ENCODE assay signal across 8 cellular contexts in genomic region chr16:57265850-57266530, GRCh38. TPM values are rescaled to one million over a fixed set of nuclear protein-coding genes. Genes with fewer than 3 reads are reported as not detected.
DNase-seq lines count a peak whose midpoint lies in the region; ATAC-seq and TF ChIP-seq lines count a peak whose summit lies in the region.

No MANE protein-coding gene starts in this region.

- TF ChIP-seq POLR2A in HCT116 (IDR thresholded peaks at IDR 0.05; ENCODE audit: borderline replicate concordance, extremely low read depth, insufficient read depth, insufficient read length): no peak
- TF ChIP-seq POLR2A in heart left ventricle (IDR thresholded peaks at IDR 0.05): no peak

- H3K9ac ChIP-seq in HCT116 (ENCODE audit: low read length): no peak overlapping the region

- H4K20me1 ChIP-seq in HCT116 (ENCODE audit: insufficient read depth): no peaks in the 10 kb centered on the region

- no peaks in the 10 kb centered on the region for H3K27me3 ChIP-seq in HCT116 (ENCODE audit: insufficient read depth, low read length)
- no peaks in the 10 kb centered on the region for H3K27me3 ChIP-seq in heart left ventricle

- no peaks in the 10 kb centered on the region for H3K9me3 Mint-ChIP-seq in activated CD4-positive, alpha-beta memory T cell treated with anti-CD3 and anti-CD28 coated beads, Interleukin-2, amount 10 ng/mL, durations not matched to agents 7 days and 5 days
- no peaks in the 10 kb centered on the region for H3K9me3 Mint-ChIP-seq in WTC11

- peak; percentile 57; the same call in 1 of the 2 replicates for ATAC-seq in HCT116
- ATAC-seq in heart left ventricle: peak; percentile 82 to 87 (median 84)
- no peak for ATAC-seq in GM19351 (IDR thresholded peaks at IDR 0.05; ENCODE audit: unreplicated experiment)
- no peak; the same call in 1 of the 2 replicates for ATAC-seq in WTC11

- H3K4me1 Mint-ChIP-seq in activated CD4-positive, alpha-beta memory T cell treated with anti-CD3 and anti-CD28 coated beads, Interleukin-2, amount 10 ng/mL, durations not matched to agents 7 days and 5 days: peaks cover 25% of the 10 kb centered on the region
- peaks cover 8% of the 10 kb centered on the region for H3K4me1 Mint-ChIP-seq in WTC11

- intact Hi-C loops in HCT116 (cut with micrococcal nuclease): no loop called here
- intact Hi-C loops in heart left ventricle (cut with DNase I): no loop called here

- DNase-seq in HCT116 (ENCODE audit: low read depth, low spot score): no peak
- no peak for DNase-seq in activated CD4-positive, alpha-beta memory T cell treated with anti-CD3 and anti-CD28 coated beads, Interleukin-2, amount 10 ng/mL, durations not matched to agents 7 days and 5 days
- peak; percentile 73 to 87 (median 79) for DNase-seq in heart left ventricle
- DNase-seq in retina: peak; percentile 39
- DNase-seq in NCI-H1105 treated with DMSO at 0.1 percent for 48 hours (lab: John Stamatoyannopoulos, UW): no peak
- no peak for DNase-seq in HT-29 (ENCODE audit: low spot score)
- DNase-seq in WTC11 (ENCODE audit: low spot score): no peak

- TF ChIP-seq RAD21 in HCT116 (IDR thresholded peaks at IDR 0.05; ENCODE audit: low read depth): no peak

- H3K27ac Mint-ChIP-seq in activated CD4-positive, alpha-beta memory T cell treated with anti-CD3 and anti-CD28 coated beads, Interleukin-2, amount 10 ng/mL, durations not matched to agents 7 days and 5 days: peak overlapping the region; percentile 0
- H3K27ac Mint-ChIP-seq in WTC11: no peak overlapping the region

- H3K9me2 ChIP-seq in HCT116 (ENCODE audit: insufficient read depth): no peaks in the 10 kb centered on the region

- RAD21 ChIA-PET in HCT116 (lab: Charles Lee; ENCODE audit: low non-redundant PET in 1 of 2, low total read pairs in 2 of 2, uncharacterized antibody in 2 of 2, unreplicated experiment in 2 of 2): no interaction called here

- no peak overlapping the region for H3K4me3 Mint-ChIP-seq in activated CD4-positive, alpha-beta memory T cell treated with anti-CD3 and anti-CD28 coated beads, Interleukin-2, amount 10 ng/mL, durations not matched to agents 7 days and 5 days
- H3K4me3 Mint-ChIP-seq in WTC11: no peak overlapping the region

- no peaks in the 10 kb centered on the region for H3K36me3 Mint-ChIP-seq in activated CD4-positive, alpha-beta memory T cell treated with anti-CD3 and anti-CD28 coated beads, Interleukin-2, amount 10 ng/mL, durations not matched to agents 7 days and 5 days (ENCODE audit: low read depth)
- H3K36me3 Mint-ChIP-seq in WTC11: no peaks in the 10 kb centered on the region

- H3K4me3 ChIP-seq in HCT116 (replicated peaks in 1 of 2; ENCODE audit: low read depth in 1 of 2, low read length in 2 of 2): no peak overlapping the region
- peak overlapping the region in 3 of 12 donors; percentile 3 to 15 (median 10) for H3K4me3 ChIP-seq in heart left ventricle

- H3K79me2 ChIP-seq in HCT116 (ENCODE audit: insufficient read depth, low read length): no peaks in the 10 kb centered on the region

- H3K36me3 ChIP-seq in HCT116 (ENCODE audit: control insufficient read depth in 1 of 2, insufficient read depth in 2 of 2, low read length in 2 of 2): no peaks in the 10 kb centered on the region
- no peaks in the 10 kb centered on the region for H3K36me3 ChIP-seq in heart left ventricle

- H2AFZ ChIP-seq in HCT116 (ENCODE audit: low read depth, low read length, poor library complexity, severe bottlenecking): no peak overlapping the region

- H3K9me3 ChIP-seq in HCT116 (ENCODE audit: control insufficient read depth in 1 of 2, insufficient read depth in 1 of 2, low read depth in 1 of 2, low read length in 2 of 2): no peaks in the 10 kb centered on the region
- H3K9me3 ChIP-seq in heart left ventricle: no peaks in the 10 kb centered on the region

- no TSS peak for BruUV-seq in HCT116 (replicated peaks; lab: Mats Ljungman, UMichigan)

- TF ChIP-seq CTCF in HCT116 (IDR thresholded peaks at IDR 0.05 in 2 of 3, conservative IDR thresholded peaks at IDR 0.05 in 1 of 3; ENCODE audit: borderline replicate concordance in 1 of 3, insufficient read depth in 1 of 3, low read depth in 2 of 3, low read length in 2 of 3): no peak
- TF ChIP-seq CTCF in heart left ventricle (IDR thresholded peaks at IDR 0.05): no peak
- no peak for TF ChIP-seq CTCF in WTC11 (IDR thresholded peaks at IDR 0.05)

- H3K4me2 ChIP-seq in HCT116 (ENCODE audit: low read length): no peak overlapping the region

- POLR2A ChIA-PET in HCT116 (lab: Charles Lee) (no interaction called here), WTC11 (lab: Charles Lee) (interaction anchor here (0.6 kb wide), 1 partner anchor 125 kb away, joined by 6 read pairs; no protein-coding TSS in a partner anchor)
- POLR2A ChIA-PET in activated CD4-positive, alpha-beta memory T cell treated with anti-CD3 and anti-CD28 coated beads, Interleukin-2, amount 10 ng/mL, durations not matched to agents 7 days and 5 days (lab: Charles Lee): interaction anchor here (1.3 kb wide), 1 partner anchor 20 kb away, joined by 5 read pairs; the partner anchor contains the start of gene ARL2BP

- no peaks in the 10 kb centered on the region for H3K27me3 Mint-ChIP-seq in activated CD4-positive, alpha-beta memory T cell treated with anti-CD3 and anti-CD28 coated beads, Interleukin-2, amount 10 ng/mL, durations not matched to agents 7 days and 5 days
- H3K27me3 Mint-ChIP-seq in WTC11 (ENCODE audit: low read depth): no peaks in the 10 kb centered on the region

- WGBS in heart left ventricle, 4 donors: 34 to 48% (median 42%) methylated on average over 13 to 16 of the region's 16 CpGs

- CTCF ChIA-PET in HCT116 (lab: Charles Lee) (no interaction called here), WTC11 (lab: Charles Lee) (no interaction called here)
- CTCF ChIA-PET in activated CD4-positive, alpha-beta memory T cell treated with anti-CD3 and anti-CD28 coated beads, Interleukin-2, amount 10 ng/mL, durations not matched to agents 7 days and 5 days (lab: Charles Lee): interaction anchor here (0.8 kb wide), 1 partner anchor 9 kb away, joined by 5 read pairs; no protein-coding TSS in a partner anchor

- no peak overlapping the region for H3K27ac ChIP-seq in HCT116 (ENCODE audit: low read depth, low read length)
- H3K27ac ChIP-seq in heart left ventricle: peak overlapping the region; percentile 37 to 82 (median 72)

- H3K4me1 ChIP-seq in HCT116 (ENCODE audit: control insufficient read depth in 1 of 2, insufficient read depth in 2 of 2, low read length in 2 of 2): no peaks in the 10 kb centered on the region; a peak in 2 of 4 replicates
- peaks cover 0 to 46% (median 22%) of the 10 kb centered on the region in 12 donors for H3K4me1 ChIP-seq in heart left ventricle

TF ChIP-seq in HCT116, 20 proteins besides CTCF, POLR2A, EP300 and RAD21 (continues in another document):
- TF ChIP-seq, protein P1, sequence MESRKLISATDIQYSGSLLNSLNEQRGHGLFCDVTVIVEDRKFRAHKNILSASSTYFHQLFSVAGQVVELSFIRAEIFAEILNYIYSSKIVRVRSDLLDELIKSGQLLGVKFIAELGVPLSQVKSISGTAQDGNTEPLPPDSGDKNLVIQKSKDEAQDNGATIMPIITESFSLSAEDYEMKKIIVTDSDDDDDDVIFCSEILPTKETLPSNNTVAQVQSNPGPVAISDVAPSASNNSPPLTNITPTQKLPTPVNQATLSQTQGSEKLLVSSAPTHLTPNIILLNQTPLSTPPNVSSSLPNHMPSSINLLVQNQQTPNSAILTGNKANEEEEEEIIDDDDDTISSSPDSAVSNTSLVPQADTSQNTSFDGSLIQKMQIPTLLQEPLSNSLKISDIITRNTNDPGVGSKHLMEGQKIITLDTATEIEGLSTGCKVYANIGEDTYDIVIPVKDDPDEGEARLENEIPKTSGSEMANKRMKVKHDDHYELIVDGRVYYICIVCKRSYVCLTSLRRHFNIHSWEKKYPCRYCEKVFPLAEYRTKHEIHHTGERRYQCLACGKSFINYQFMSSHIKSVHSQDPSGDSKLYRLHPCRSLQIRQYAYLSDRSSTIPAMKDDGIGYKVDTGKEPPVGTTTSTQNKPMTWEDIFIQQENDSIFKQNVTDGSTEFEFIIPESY (IDR thresholded peaks at IDR 0.05; ENCODE audit: extremely low read depth, insufficient replicate concordance, low read length): no peak
- TF ChIP-seq ZNF274 (IDR thresholded peaks at IDR 0.05; ENCODE audit: low read depth, low read length) (no peak), EZH2 (IDR thresholded peaks at IDR 0.05) (no peak)

TF ChIP-seq in WTC11, 78 proteins besides CTCF, POLR2A, EP300 and RAD21 (continues in another document):
- TF ChIP-seq, protein P2, sequence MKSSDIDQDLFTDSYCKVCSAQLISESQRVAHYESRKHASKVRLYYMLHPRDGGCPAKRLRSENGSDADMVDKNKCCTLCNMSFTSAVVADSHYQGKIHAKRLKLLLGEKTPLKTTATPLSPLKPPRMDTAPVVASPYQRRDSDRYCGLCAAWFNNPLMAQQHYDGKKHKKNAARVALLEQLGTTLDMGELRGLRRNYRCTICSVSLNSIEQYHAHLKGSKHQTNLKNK (CRISPR knock-in tag; IDR thresholded peaks at IDR 0.05): no peak
- no peak for TF ChIP-seq OVOL2 (CRISPR knock-in tag; IDR thresholded peaks at IDR 0.05; ENCODE audit: borderline replicate concordance)
- TF ChIP-seq ZNF416 (CRISPR knock-in tag; IDR thresholded peaks at IDR 0.05): no peak
- TF ChIP-seq RORB (CRISPR knock-in tag; IDR thresholded peaks at IDR 0.05): no peak
- TF ChIP-seq IRF1 (CRISPR knock-in tag; IDR thresholded peaks at IDR 0.05): no peak

RNA-seq across cellular contexts. Expression of gene PLLP, which starts 18.5 kb away (rescaled TPM):
- total RNA-seq in HCT116 (2021; ENCODE audit: unreplicated experiment) (3.1 TPM), heart left ventricle (10 to 100 TPM in 1 of 9 donors, 1 to 10 TPM in 8; 2.0 to 14.8 (median 2.4) TPM), WTC11 (2021) (2.8 to 3.4 TPM (median 3.2 TPM) in 3 replicates)
- polyA plus RNA-seq in HCT116 (2012): 5.3 and 5.9 TPM in 2 replicates
- total RNA-seq in activated CD4-positive, alpha-beta memory T cell treated with anti-CD3 and anti-CD28 coated beads, Interleukin-2, amount 10 ng/mL, durations not matched to agents 7 days and 5 days: under 1 TPM in 1 of 2 experiments, not detected in 1; 0.18 TPM
- polyA plus RNA-seq in heart left ventricle: 10 to 100 TPM in 1 of 2 donors, 1 to 10 TPM in 1; 8.2 to 10.4 TPM
- 0.13 and 0.16 TPM in 2 replicates for total RNA-seq in HT-29 (2014; rRNA removed; shearing (Covaris generic))

RNA-seq across cellular contexts. Expression of gene ARL2BP, which starts 20.9 kb away (rescaled TPM):
- 28.8 TPM for total RNA-seq in HCT116 (2021; ENCODE audit: unreplicated experiment)
- polyA plus RNA-seq in HCT116 (2012): 17.8 and 19.7 TPM in 2 replicates
- 10 to 100 TPM; 32.8 to 32.9 TPM for total RNA-seq in activated CD4-positive, alpha-beta memory T cell treated with anti-CD3 and anti-CD28 coated beads, Interleukin-2, amount 10 ng/mL, durations not matched to agents 7 days and 5 days
- total RNA-seq in heart left ventricle: 10 to 100 TPM; 43.9 to 68.8 (median 52.1) TPM
- polyA plus RNA-seq in heart left ventricle: 10 to 100 TPM; 40.3 to 83.5 TPM
- total RNA-seq in HT-29 (2014; rRNA removed; shearing (Covaris generic)): 6.8 and 10.5 TPM in 2 replicates
- 10.6 to 12.4 TPM (median 12.3 TPM) in 3 replicates for total RNA-seq in WTC11 (2021)

Comparison
In these comparisons a context has a peak if more than half of its experiments do, and no peak if none do; other contexts are left out.
1. ATAC-seq: peak in HCT116 (single experiment) and heart left ventricle (4 of 4); none in GM19351 (single experiment) and WTC11 (single experiment).
2. DNase-seq: peak in heart left ventricle (5 of 5) and retina (single experiment); none in HCT116 (single experiment), activated CD4-positive, alpha-beta memory T cell treated with anti-CD3 and anti-CD28 coated beads, Interleukin-2, amount 10 ng/mL, durations not matched to agents 7 days and 5 days (single experiment), NCI-H1105 treated with DMSO at 0.1 percent for 48 hours (single experiment), HT-29 (single experiment) and WTC11 (single experiment).